ENCODE assay signal across 1 cellular context in genomic region chr16:2235695-2236361, GRCh38.
TF ChIP-seq lines count a peak whose summit lies in the region.

No MANE protein-coding gene starts in this region.

TF ChIP-seq in GM12878, 131 proteins besides CTCF, POLR2A, EP300 and RAD21:
- no peak for TF ChIP-seq BCL11A (IDR thresholded peaks at IDR 0.05; ENCODE audit: low read depth, low read length)
- TF ChIP-seq ZNF207 (IDR thresholded peaks at IDR 0.05; ENCODE audit: borderline replicate concordance): no peak
- TF ChIP-seq ATF7 (IDR thresholded peaks at IDR 0.05; ENCODE audit: low read depth): no peak
- no peak for TF ChIP-seq ZNF384 (IDR thresholded peaks at IDR 0.05; ENCODE audit: borderline replicate concordance, low read depth, low read length)
- TF ChIP-seq TAF1 (IDR thresholded peaks at IDR 0.05; ENCODE audit: borderline replicate concordance, low read depth, low read length): no peak
- no peak for TF ChIP-seq TARDBP (IDR thresholded peaks at IDR 0.05; ENCODE audit: borderline replicate concordance)
- no peak for TF ChIP-seq CBX5 (IDR thresholded peaks at IDR 0.05; ENCODE audit: low read depth)
- no peak for TF ChIP-seq SMAD5 (IDR thresholded peaks at IDR 0.05; ENCODE audit: low read depth)
- TF ChIP-seq RBBP5 (conservative IDR thresholded peaks at IDR 0.05): no peak
- TF ChIP-seq EZH2 (IDR thresholded peaks at IDR 0.05; ENCODE audit: borderline replicate concordance, control insufficient read depth, low read depth, low read length): no peak
- TF ChIP-seq ZNF274 (IDR thresholded peaks at IDR 0.05; ENCODE audit: insufficient read depth, insufficient read length): no peak
TF ChIP-seq in GM12878: peak in this region for 0.
